ENCODE assay signal across 14 cellular contexts in genomic region chr11:134581121-134581626, GRCh38.
DNase-seq lines count a peak whose midpoint lies in the region; ATAC-seq and TF ChIP-seq lines count a peak whose summit lies in the region.
"Had no signal": no experiment of that assay in that cellular context is flagged by ENCODE, and none has a peak within 500 bp of the region (broad histone marks: within the 10 kb centered on the region; RNA-seq: fewer than 3 reads in every experiment).

No MANE protein-coding gene starts in this region.

- no peak overlapping the region for H3K27ac Mint-ChIP-seq in activated CD8-positive, alpha-beta memory T cell treated with anti-CD3 and anti-CD28 coated beads, Interleukin-2, amount 10 ng/mL, durations not matched to agents 7 days and 5 days
- no peak overlapping the region for H3K27ac Mint-ChIP-seq in chondrocyte (ENCODE audit: unreplicated experiment)
- H3K27ac Mint-ChIP-seq in immature natural killer cell = peak overlapping the region in 5 of 6 donors; percentile 48 to 96 (median 71)
- no peak overlapping the region for H3K27ac Mint-ChIP-seq in HFFc6
- H3K27ac Mint-ChIP-seq: B cell; CD4-positive, alpha-beta T cell; GM23338 had no signal

- ATAC-seq in activated CD8-positive, alpha-beta memory T cell treated with anti-CD3 and anti-CD28 coated beads, Interleukin-2, amount 10 ng/mL, durations not matched to agents 7 days and 5 days = no peak
- no peak for ATAC-seq in HG03045 (IDR thresholded peaks at IDR 0.05; ENCODE audit: unreplicated experiment)
- ATAC-seq: GM23338, HepG2 had no signal

- H3K4me1 Mint-ChIP-seq in activated CD8-positive, alpha-beta memory T cell treated with anti-CD3 and anti-CD28 coated beads, Interleukin-2, amount 10 ng/mL, durations not matched to agents 7 days and 5 days = peaks cover 22% of the 10 kb centered on the region
- no peaks in the 10 kb centered on the region for H3K4me1 Mint-ChIP-seq in chondrocyte (ENCODE audit: low read depth)
- peaks cover 44 to 51% of the 10 kb centered on the region in 2 donors for H3K4me1 Mint-ChIP-seq in immature natural killer cell
- no peaks in the 10 kb centered on the region for H3K4me1 Mint-ChIP-seq in HFFc6 (ENCODE audit: low read depth)

- no peaks in the 10 kb centered on the region for H3K9me3 Mint-ChIP-seq in activated CD8-positive, alpha-beta memory T cell treated with anti-CD3 and anti-CD28 coated beads, Interleukin-2, amount 10 ng/mL, durations not matched to agents 7 days and 5 days (ENCODE audit: low read depth)
- H3K9me3 Mint-ChIP-seq in chondrocyte (ENCODE audit: low read depth) (no peaks in the 10 kb centered on the region), immature natural killer cell (no peaks in the 10 kb centered on the region), HFFc6 (peaks cover 73% of the 10 kb centered on the region)
- H3K9me3 Mint-ChIP-seq: CD4-positive, alpha-beta T cell; GM23338 had no signal

- TF ChIP-seq CTCF in chondrocyte (IDR thresholded peaks at IDR 0.05) (no peak), HFFc6 (IDR thresholded peaks at IDR 0.05) (no peak)

- H3K36me3 Mint-ChIP-seq in activated CD8-positive, alpha-beta memory T cell treated with anti-CD3 and anti-CD28 coated beads, Interleukin-2, amount 10 ng/mL, durations not matched to agents 7 days and 5 days = no peaks in the 10 kb centered on the region
- H3K36me3 Mint-ChIP-seq in chondrocyte (ENCODE audit: low read depth) (no peaks in the 10 kb centered on the region), immature natural killer cell (no peaks in the 10 kb centered on the region), HFFc6 (ENCODE audit: low read depth) (peaks cover 9% of the 10 kb centered on the region)

- DNase-seq in activated CD8-positive, alpha-beta memory T cell treated with anti-CD3 and anti-CD28 coated beads, Interleukin-2, amount 50 U/mL, for 48 hours = peak; percentile 23
- DNase-seq in activated CD8-positive, alpha-beta memory T cell treated with anti-CD3 and anti-CD28 coated beads, Interleukin-2, amount 10 ng/mL, durations not matched to agents 7 days and 5 days = no peak
- DNase-seq in chondrocyte (ENCODE audit: low spot score) (peak; percentile 33), immature natural killer cell (no peak), HFFc6 (no peak), GM03348 (ENCODE audit: low spot score) (no peak)
- DNase-seq: C1 segment of cervical spinal cord; Calu3; CD4-positive, alpha-beta T cell; DMS 273 treated with DMSO at 0.1 percent for 48 hours had no signal

- no peak overlapping the region for H3K4me3 Mint-ChIP-seq in activated CD8-positive, alpha-beta memory T cell treated with anti-CD3 and anti-CD28 coated beads, Interleukin-2, amount 10 ng/mL, durations not matched to agents 7 days and 5 days
- H3K4me3 Mint-ChIP-seq in chondrocyte (ENCODE audit: unreplicated experiment) = no peak overlapping the region
- peak overlapping the region in 2 of 5 donors; percentile 45 to 60 for H3K4me3 Mint-ChIP-seq in immature natural killer cell
- no peak overlapping the region for H3K4me3 Mint-ChIP-seq in HFFc6
- H3K4me3 Mint-ChIP-seq: B cell; CD4-positive, alpha-beta T cell; GM23338 had no signal

- peaks cover 45% of the 10 kb centered on the region for H3K27me3 Mint-ChIP-seq in activated CD8-positive, alpha-beta memory T cell treated with anti-CD3 and anti-CD28 coated beads, Interleukin-2, amount 10 ng/mL, durations not matched to agents 7 days and 5 days
- H3K27me3 Mint-ChIP-seq in chondrocyte (ENCODE audit: low read depth) (peaks cover 33% of the 10 kb centered on the region), immature natural killer cell (ENCODE audit: low read depth in 3 of 3) (peaks cover 3 to 22% (median 17%) of the 10 kb centered on the region in 3 donors), HFFc6 (ENCODE audit: insufficient read depth) (peaks cover 1% of the 10 kb centered on the region)

- CTCF ChIA-PET in activated CD8-positive, alpha-beta memory T cell treated with anti-CD3 and anti-CD28 coated beads, Interleukin-2, amount 10 ng/mL, durations not matched to agents 7 days and 5 days (lab: Charles Lee) = no interaction called here

Comparison
In these comparisons a context has a peak if more than half of its experiments do, and no peak if none do; other contexts are left out.
1. DNase-seq: peak in activated CD8-positive, alpha-beta memory T cell treated with anti-CD3 and anti-CD28 coated beads, Interleukin-2, amount 50 U/mL, for 48 hours (single experiment) and chondrocyte (single experiment); none in activated CD8-positive, alpha-beta memory T cell treated with anti-CD3 and anti-CD28 coated beads, Interleukin-2, amount 10 ng/mL, durations not matched to agents 7 days and 5 days (single experiment), immature natural killer cell (0 of 3), HFFc6 (single experiment) and GM03348 (single experiment).
2. H3K27ac Mint-ChIP-seq: peak in immature natural killer cell (5 of 6); none in activated CD8-positive, alpha-beta memory T cell treated with anti-CD3 and anti-CD28 coated beads, Interleukin-2, amount 10 ng/mL, durations not matched to agents 7 days and 5 days (single experiment), chondrocyte (single experiment) and HFFc6 (single experiment).